ENCODE assay signal across 8 cellular contexts in the genomic region with DNA sequence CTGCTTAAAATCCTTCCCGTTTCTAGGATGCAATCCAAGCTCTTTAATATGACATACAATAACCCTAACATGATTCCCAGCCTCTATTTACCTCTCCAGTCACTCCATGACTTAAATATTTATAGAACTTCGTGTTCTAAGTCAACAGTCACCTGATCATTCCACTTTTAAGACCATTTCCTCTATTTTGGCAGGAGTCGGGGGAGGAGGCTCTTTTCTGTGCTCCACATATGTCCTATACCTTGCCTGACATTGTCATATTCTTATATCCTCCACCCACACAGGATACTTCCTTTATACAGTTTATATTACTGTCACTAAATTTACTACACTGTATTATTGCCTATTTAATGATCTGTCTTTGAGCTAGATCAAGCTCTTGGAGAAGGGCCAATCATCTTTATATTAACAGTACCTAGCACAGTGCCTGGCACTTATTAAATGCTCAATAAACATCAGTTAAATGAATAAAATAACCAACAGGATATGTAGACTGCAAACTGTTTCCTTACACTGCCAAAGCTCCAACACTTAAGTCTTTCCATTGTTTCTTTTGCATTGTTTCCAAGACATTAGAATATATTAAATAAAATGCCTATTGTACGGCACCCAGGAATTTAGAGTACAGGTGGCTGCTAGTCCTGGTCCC. TPM values are rescaled to one million over a fixed set of nuclear protein-coding genes. Genes with fewer than 3 reads are reported as not detected.
DNase-seq lines count a peak whose midpoint lies in the region; ATAC-seq, FAIRE-seq and TF ChIP-seq lines count a peak whose summit lies in the region.

No MANE protein-coding gene starts in this region.

- 56% methylated on average over 4 of the region's 4 CpGs for WGBS in HUES64
- 13% methylated on average over 4 of the region's 4 CpGs for WGBS in K562 (ENCODE audit: insufficient coverage, low coverage, missing lambda C conversion rate)

- in situ Hi-C loops in K562 (cut with MboI) = no loop called here

- no peak overlapping the region for H2AFZ ChIP-seq in K562 (ENCODE audit: low read depth, low read length)

- ATAC-seq in K562 = no peak
- ATAC-seq in GM18907 (IDR thresholded peaks at IDR 0.05; ENCODE audit: unreplicated experiment) = no peak
- ATAC-seq in GM19023 (IDR thresholded peaks at IDR 0.05; ENCODE audit: unreplicated experiment) = no peak

- POLR2A ChIA-PET in K562 (lab: Yijun Ruan, JAX) = interaction anchor here (1.0 kb wide), 2 partner anchors 9 to 23 kb away, joined by 3 read pairs; no protein-coding TSS in a partner anchor

- peaks cover 80% of the 10 kb centered on the region for H3K79me2 ChIP-seq in K562 (ENCODE audit: control insufficient read depth, insufficient read depth, low read length)

- H3K27ac ChIP-seq in HUES64 (ENCODE audit: low read depth, low read length) (no peak overlapping the region), K562 (ENCODE audit: extremely low read depth, low read depth, low read length) (no peak overlapping the region)

- peak overlapping the region; percentile 34 to 52 for H3K4me3 Mint-ChIP-seq in CD14-positive monocyte
- peak overlapping the region; percentile 98 to 99 (median 98) for H3K4me3 Mint-ChIP-seq in nephron

- H3K9ac ChIP-seq in HUES64 (ENCODE audit: low read depth, low read length) (0 out of 2 replicates have a peak overlapping the region, but pooled peaks have one; percentile 11), K562 (ENCODE audit: insufficient read depth in 1 of 2, low read depth in 2 of 2, low read length in 2 of 2) (peak overlapping the region in 1 of 2 experiments; percentile 31; a peak in 1 of 4 replicates)

- H4K20me1 ChIP-seq in K562 (replicated peaks; ENCODE audit: control insufficient read depth, insufficient read depth, low read length) = peaks cover 46% of the 10 kb centered on the region

- H3K9me3 ChIP-seq in HUES64 (ENCODE audit: insufficient read depth, low read depth, low read length) (no peaks in the 10 kb centered on the region), K562 (replicated peaks; ENCODE audit: control insufficient read depth, insufficient read depth, low read depth, low read length) (no peaks in the 10 kb centered on the region)

- no peak for DNase-seq in CD14-positive monocyte (ENCODE audit: low spot score)
- no peak for DNase-seq in K562 (ENCODE audit: extremely low read depth in 1 of 4, low spot score in 3 of 4)
- no peak for DNase-seq in SW480 (ENCODE audit: low spot score)
- DNase-seq in kidney glomerular epithelial cell (lab: John Stamatoyannopoulos, UW) = no peak

- H3K27me3 ChIP-seq in HUES64 (ENCODE audit: insufficient read depth, low read length) (no peaks in the 10 kb centered on the region), K562 (ENCODE audit: control insufficient read depth in 2 of 2, insufficient read depth in 2 of 2, low read length in 2 of 2) (no peaks in the 10 kb centered on the region)

- H3K4me1 ChIP-seq in HUES64 (ENCODE audit: insufficient read depth, low read length) (peaks cover 61% of the 10 kb centered on the region), K562 (replicated peaks in 1 of 2; ENCODE audit: control insufficient read depth in 2 of 2, insufficient read depth in 2 of 2, low read length in 2 of 2) (peaks cover 0 to 32% of the 10 kb centered on the region in 2 experiments; a peak in 3 of 5 replicates)

- FAIRE-seq in K562 (lab: Jason Lieb, UNC) = no peak

- H3K4me2 ChIP-seq in K562 (ENCODE audit: insufficient read depth, low read length) = peak overlapping the region; percentile 85

- H3K4me3 ChIP-seq in HUES64 (ENCODE audit: low read length) = peak overlapping the region; percentile 96
- H3K4me3 ChIP-seq in K562 = peak overlapping the region; percentile 85

- peaks cover 10% of the 10 kb centered on the region for H3K9me1 ChIP-seq in K562 (ENCODE audit: control insufficient read depth, insufficient read depth, low read length)

- CTCF ChIA-PET in K562 (lab: Yijun Ruan, JAX; ENCODE audit: low intra/inter-chr PET ratio) = no interaction called here

- intact Hi-C loops in CD14-positive monocyte (cut with micrococcal nuclease) (no loop called here), K562 (cut with micrococcal nuclease) (no loop called here)

- H3K36me3 Mint-ChIP-seq in CD14-positive monocyte (no peaks in the 10 kb centered on the region), nephron (ENCODE audit: low read depth) (peaks cover 3% of the 10 kb centered on the region)

- peaks cover 0 to under 1% (median 0%) of the 10 kb centered on the region in 7 donors for H3K9me3 Mint-ChIP-seq in CD14-positive monocyte
- no peaks in the 10 kb centered on the region for H3K9me3 Mint-ChIP-seq in nephron

- TF ChIP-seq POLR2A in K562 (conservative IDR thresholded peaks at IDR 0.05) = no peak

- no peak for TF ChIP-seq EP300 in K562 (IDR thresholded peaks at IDR 0.05; ENCODE audit: low read length)

- no TSS peak for BruUV-seq in K562 (replicated peaks; lab: Mats Ljungman, UMichigan)

- no peaks in the 10 kb centered on the region; the same call in 1 of the 2 replicates for H3K36me3 ChIP-seq in HUES64 (ENCODE audit: insufficient read depth, low read length)
- peaks cover 4% of the 10 kb centered on the region; the same call in 2 of the 3 replicates for H3K36me3 ChIP-seq in K562 (ENCODE audit: control insufficient read depth, insufficient read depth, low read length)

- TF ChIP-seq RAD21 in K562 (CRISPR knock-in tag; conservative IDR thresholded peaks at IDR 0.05 in 1 of 2, IDR thresholded peaks at IDR 0.05 in 1 of 2) = no peak

- H3K4me1 Mint-ChIP-seq in CD14-positive monocyte (peaks cover 53% of the 10 kb centered on the region), nephron (peaks cover 61% of the 10 kb centered on the region)

- TF ChIP-seq CTCF in CD14-positive monocyte (IDR thresholded peaks at IDR 0.05) = no peak
- no peak for TF ChIP-seq CTCF in K562 (IDR thresholded peaks at IDR 0.05 in 2 of 3, conservative IDR thresholded peaks at IDR 0.05 in 1 of 3; ENCODE audit: insufficient read depth in 2 of 3, low read depth in 1 of 3, low read length in 3 of 3)
- TF ChIP-seq CTCF in nephron (IDR thresholded peaks at IDR 0.05; ENCODE audit: unreplicated experiment in 3 of 3) = no peak

- H3K27me3 Mint-ChIP-seq in CD14-positive monocyte (ENCODE audit: low read depth in 3 of 3) = peaks cover 0 to 1% (median 0%) of the 10 kb centered on the region in 3 donors
- no peaks in the 10 kb centered on the region for H3K27me3 Mint-ChIP-seq in nephron (ENCODE audit: low read depth)

- H3K27ac Mint-ChIP-seq in CD14-positive monocyte = peak overlapping the region in 3 of 7 donors; percentile 42 to 52 (median 44)
- peak overlapping the region; percentile 1 to 98 (median 2) for H3K27ac Mint-ChIP-seq in nephron

TF ChIP-seq in K562, 482 proteins besides CTCF, POLR2A, EP300 and RAD21 (continues in another document):
- peak; percentile 39; the same call in 1 of the 2 replicates for TF ChIP-seq SPI1 (IDR thresholded peaks at IDR 0.05; ENCODE audit: borderline replicate concordance, low read depth, low read length)

RNA-seq across cellular contexts. Expression of gene ARGLU1, which starts 2.7 kb away (rescaled TPM):
- polyA plus RNA-seq in CD14-positive monocyte (10 to 100 TPM; 22.4 to 27.2 TPM), K562 (2011; rRNA removed) (89.6 and 91.8 TPM in 2 replicates), K562 (2014; fragmentation: Illumina TruSeq; extraction: Trizol) (48.3 and 49.3 TPM in 2 replicates), K562 (2014; fragmentation: Nextera tagmentation; extraction: Ambion mirVana) (10 to 100 TPM; 19.3 to 30.3 TPM), K562 (2014; rRNA removed) (99.9 and 112 TPM in 2 replicates)
- 85.4 TPM for polyA plus RNA-seq in HUES64 (2013, experiment 1 of 2)
- polyA plus RNA-seq in HUES64 (2013, experiment 2 of 2) = 109 TPM
- total RNA-seq in K562 (2011; cell fraction: chromatin; rRNA removed; ENCODE audit: low replicate concordance) = 60.1 and 162 TPM in 2 replicates
- 37.0 and 44.5 TPM in 2 replicates for total RNA-seq in K562 (2011; cell fraction: nucleolus; rRNA removed)
- 90.2 and 135 TPM in 2 replicates for total RNA-seq in K562 (2011; cell fraction: nucleoplasm; rRNA removed)
- total RNA-seq in K562 (2014; rRNA removed) (53.3 and 59.4 TPM in 2 replicates), K562 (2014; rRNA removed; fragmentation: Illumina TruSeq; extraction: Trizol) (58.8 and 72.1 TPM in 2 replicates), K562 (2015; rRNA removed; fragmentation: Illumina TruSeq; extraction: Trizol) (48.0 and 48.6 TPM in 2 replicates), K562 (2021) (42.2 and 46.0 TPM in 2 replicates)
- 12.4 and 21.5 TPM in 2 replicates for polyA plus RNA-seq in K562 (2011; cell fraction: cytosol; rRNA removed)
- 255 and 358 TPM in 2 replicates for polyA plus RNA-seq in K562 (2011; cell fraction: nucleus; rRNA removed)
- 48.2 and 68.5 TPM in 2 replicates for polyA plus RNA-seq in K562 (2012)
- polyA minus RNA-seq in K562 (2011; rRNA and poly(A)+ RNA removed) = 19.2 and 21.6 TPM in 2 replicates
- polyA minus RNA-seq in K562 (2011; cell fraction: cytosol; rRNA and poly(A)+ RNA removed) = 6.2 and 13.1 TPM in 2 replicates
- polyA minus RNA-seq in K562 (2011; cell fraction: nucleus; rRNA and poly(A)+ RNA removed) = 51.8 and 93.0 TPM in 2 replicates

RNA-seq across cellular contexts. Expression of gene EFNB2, which starts 29.8 kb away (rescaled TPM):
- not detected for polyA plus RNA-seq in CD14-positive monocyte
- 30.9 TPM for polyA plus RNA-seq in HUES64 (2013, experiment 1 of 2)
- 47.2 TPM for polyA plus RNA-seq in HUES64 (2013, experiment 2 of 2)
- 0.44 and 0.51 TPM in 2 replicates for total RNA-seq in K562 (2011; cell fraction: chromatin; rRNA removed; ENCODE audit: low replicate concordance)
- total RNA-seq in K562 (2011; cell fraction: nucleolus; rRNA removed) = 0.66 and 1.0 TPM in 2 replicates
- 0.66 and 0.99 TPM in 2 replicates for total RNA-seq in K562 (2011; cell fraction: nucleoplasm; rRNA removed)
- total RNA-seq in K562 (2014; rRNA removed) = 0.05 and 0.37 TPM in 2 replicates
- 0.13 and 0.15 TPM in 2 replicates for total RNA-seq in K562 (2014; rRNA removed; fragmentation: Illumina TruSeq; extraction: Trizol)
- 0.11 and 0.18 TPM in 2 replicates for total RNA-seq in K562 (2015; rRNA removed; fragmentation: Illumina TruSeq; extraction: Trizol)
- total RNA-seq in K562 (2021) = 0.29 and 0.36 TPM in 2 replicates
- polyA plus RNA-seq in K562 (2011; rRNA removed) = 0.20 and 0.22 TPM in 2 replicates
- polyA plus RNA-seq in K562 (2011; cell fraction: cytosol; rRNA removed) = 0.16 and 0.21 TPM in 2 replicates
- 0.36 and 0.38 TPM in 2 replicates for polyA plus RNA-seq in K562 (2011; cell fraction: nucleus; rRNA removed)
- 0.14 and 0.21 TPM in 2 replicates for polyA plus RNA-seq in K562 (2012)
- 0.19 and 0.26 TPM in 2 replicates for polyA plus RNA-seq in K562 (2014; fragmentation: Illumina TruSeq; extraction: Trizol)
- polyA plus RNA-seq in K562 (2014; fragmentation: Nextera tagmentation; extraction: Ambion mirVana) = under 1 TPM; 0.01 to 0.18 TPM
- polyA plus RNA-seq in K562 (2014; rRNA removed) = 0.18 and 0.27 TPM in 2 replicates
- polyA minus RNA-seq in K562 (2011; rRNA and poly(A)+ RNA removed) = 0.45 and 0.56 TPM in 2 replicates
- polyA minus RNA-seq in K562 (2011; cell fraction: cytosol; rRNA and poly(A)+ RNA removed) = 0.19 TPM in 1 of 2 replicates, not detected in the other
- 0.27 and 0.67 TPM in 2 replicates for polyA minus RNA-seq in K562 (2011; cell fraction: nucleus; rRNA and poly(A)+ RNA removed)
